12 cellular contexts compared by ENCODE assay signal in genomic region chr5:41637869-41638268, GRCh38.
A peak's percentile ranks its signal among the peaks of the same experiment; 100 is the strongest.
DNase-seq lines count a peak whose midpoint lies in the region; ATAC-seq and TF ChIP-seq lines count a peak whose summit lies in the region.
"Had no signal": no experiment of that assay in that cellular context is flagged by ENCODE, and none has a peak within 500 bp of the region (broad histone marks: within the 10 kb centered on the region; RNA-seq: fewer than 3 reads in every experiment).

No MANE protein-coding gene starts in this region.

- H2BK12ac ChIP-seq in trophoblast cell (ENCODE audit: low read length), result peak overlapping the region; percentile 33

- no peaks in the 10 kb centered on the region for H3K9me3 Mint-ChIP-seq in stimulated activated naive B cell treated with anti-CD40 and anti-IgM and Interleukin-4, amounts not matched to agents 10 μg/mL and 1 μg/mL and 100 μg/mL, for 72 hours
- H3K9me3 Mint-ChIP-seq: activated naive CD4-positive, alpha-beta T cell treated with anti-CD3 and anti-CD28 coated beads for 36 hours had no signal

- no peak overlapping the region for H3K27ac ChIP-seq in trophoblast cell (ENCODE audit: low read depth, low read length)
- H3K27ac ChIP-seq in caudate nucleus (ENCODE audit: low read depth, low read length), result no peak overlapping the region

- peaks cover 11% of the 10 kb centered on the region for H3K79me1 ChIP-seq in trophoblast cell (ENCODE audit: low read length)

- in situ Hi-C loops in astrocyte of the spinal cord (cut with HindIII; ENCODE audit: low sequenced_read_pairs), result no loop called here

- H3K4me1 ChIP-seq in trophoblast cell (ENCODE audit: control insufficient read depth in 1 of 2, insufficient read depth in 2 of 2, low read length in 2 of 2), result peaks cover 0 to 4% of the 10 kb centered on the region in 2 experiments

- no peaks in the 10 kb centered on the region for H3K4me1 Mint-ChIP-seq in stimulated activated naive B cell treated with anti-CD40 and anti-IgM and Interleukin-4, amounts not matched to agents 10 μg/mL and 1 μg/mL and 100 μg/mL, for 72 hours
- H3K4me1 Mint-ChIP-seq: naive thymus-derived CD8-positive, alpha-beta T cell had no signal

- H4K91ac ChIP-seq in trophoblast cell (ENCODE audit: low read depth, low read length), result peak overlapping the region; percentile 29

- H3K27me3 ChIP-seq in trophoblast cell (ENCODE audit: insufficient read depth, low read length), result no peaks in the 10 kb centered on the region

- H2AFZ ChIP-seq in trophoblast cell (ENCODE audit: insufficient read depth, low read length, poor library complexity), result no peak overlapping the region

- no peak overlapping the region for H3K27ac Mint-ChIP-seq in stimulated activated naive B cell treated with anti-CD40 and anti-IgM and Interleukin-4, amounts not matched to agents 10 μg/mL and 1 μg/mL and 100 μg/mL, for 72 hours
- H3K27ac Mint-ChIP-seq: activated naive CD4-positive, alpha-beta T cell treated with anti-CD3 and anti-CD28 coated beads for 36 hours; naive thymus-derived CD8-positive, alpha-beta T cell had no signal

- H3K36me3 Mint-ChIP-seq in stimulated activated naive B cell treated with anti-CD40 and anti-IgM and Interleukin-4, amounts not matched to agents 10 μg/mL and 1 μg/mL and 100 μg/mL, for 72 hours, result no peaks in the 10 kb centered on the region
- H3K36me3 Mint-ChIP-seq: naive thymus-derived CD8-positive, alpha-beta T cell had no signal

- no peaks in the 10 kb centered on the region for H3K9me3 ChIP-seq in trophoblast cell (ENCODE audit: insufficient read depth, low read depth, low read length)

- WGBS in trophoblast cell (ENCODE audit: extremely low coverage, insufficient coverage, insufficient read length), result no CpG with 5 or more reads among the region's 4 CpGs

- TF ChIP-seq CTCF in GM12873 (IDR thresholded peaks at IDR 0.05; ENCODE audit: insufficient read depth, low read depth, low read length, missing control alignments) (peak; percentile 13), astrocyte of the spinal cord (IDR thresholded peaks at IDR 0.05; ENCODE audit: low read depth, low read length) (peak; percentile 46)

- H3K9ac ChIP-seq in trophoblast cell (ENCODE audit: low read length), result no peak overlapping the region

- H4K12ac ChIP-seq in trophoblast cell (ENCODE audit: low read depth, low read length), result no peak overlapping the region

- H3K4me3 Mint-ChIP-seq in stimulated activated naive B cell treated with anti-CD40 and anti-IgM and Interleukin-4, amounts not matched to agents 10 μg/mL and 1 μg/mL and 100 μg/mL, for 72 hours, result no peak overlapping the region
- H3K4me3 Mint-ChIP-seq: activated naive CD4-positive, alpha-beta T cell treated with anti-CD3 and anti-CD28 coated beads for 36 hours; naive thymus-derived CD8-positive, alpha-beta T cell had no signal

- H3K14ac ChIP-seq in trophoblast cell (ENCODE audit: low read length), result no peak overlapping the region

- no peak overlapping the region for H3K18ac ChIP-seq in trophoblast cell (ENCODE audit: low read length)

- peaks cover 0 to 8% of the 10 kb centered on the region in 2 donors for H3K27me3 Mint-ChIP-seq in stimulated activated naive B cell treated with anti-CD40 and anti-IgM and Interleukin-4, amounts not matched to agents 10 μg/mL and 1 μg/mL and 100 μg/mL, for 72 hours

- H3K23ac ChIP-seq in trophoblast cell (ENCODE audit: low read length), result no peak overlapping the region

- H4K8ac ChIP-seq in trophoblast cell (ENCODE audit: low read depth, low read length), result no peak overlapping the region

- DNase-seq in LHCN-M2 (ENCODE audit: low read depth) (peak; percentile 4), astrocyte of the spinal cord (ENCODE audit: low read depth, low spot score) (no peak), trophoblast cell (peak in 1 of 2 donors; percentile 43), caudate nucleus (lab: John Stamatoyannopoulos, UW) (no peak)
- DNase-seq in stimulated activated naive B cell treated with anti-CD40 and anti-IgM and Interleukin-4, amounts not matched to agents 10 μg/mL and 1 μg/mL and 100 μg/mL, for 72 hours, result no peak
- DNase-seq: activated CD4-positive, alpha-beta T cell treated with anti-CD3 and anti-CD28 coated beads for 1 hour; activated naive CD4-positive, alpha-beta T cell treated with anti-CD3 and anti-CD28 coated beads for 36 hours; naive thymus-derived CD8-positive, alpha-beta T cell; stimulated activated CD4-positive, alpha-beta T cell treated with anti-CD3 and anti-CD28 coated beads, Interleukin-4, amount 100 ng/mL, for 24 hours; substantia nigra had no signal

- no peaks in the 10 kb centered on the region for H3K79me2 ChIP-seq in trophoblast cell (ENCODE audit: control insufficient read depth, insufficient read depth, low read length, poor library complexity)

- ATAC-seq in GM18502 (IDR thresholded peaks at IDR 0.05; ENCODE audit: poor library complexity, unreplicated experiment), result no peak
- ATAC-seq in stimulated activated naive B cell treated with anti-CD40 and anti-IgM and Interleukin-4, amounts not matched to agents 10 μg/mL and 1 μg/mL and 100 μg/mL, for 72 hours (replicated peaks), result no peak
- ATAC-seq: naive thymus-derived CD8-positive, alpha-beta T cell had no signal

- H3K4ac ChIP-seq in trophoblast cell (ENCODE audit: low read depth, low read length), result no peak overlapping the region

- H3K4me3 ChIP-seq in astrocyte of the spinal cord (ENCODE audit: low read depth, low read length) (no peak overlapping the region), trophoblast cell (ENCODE audit: low read depth, low read length) (no peak overlapping the region)

- H3K4me2 ChIP-seq in trophoblast cell (ENCODE audit: low read length), result no peak overlapping the region

- peak overlapping the region; percentile 1 for H2BK5ac ChIP-seq in trophoblast cell (ENCODE audit: low read depth, low read length, poor library complexity)

- H3K36me3 ChIP-seq in trophoblast cell (ENCODE audit: control insufficient read depth in 1 of 2, insufficient read depth in 2 of 2, low read length in 2 of 2), result no peaks in the 10 kb centered on the region

- H2AK5ac ChIP-seq in trophoblast cell (ENCODE audit: low read length), result no peak overlapping the region

- H2BK120ac ChIP-seq in trophoblast cell (ENCODE audit: insufficient read depth, low read length, poor library complexity), result peak overlapping the region; percentile 54
